ENCODE assay signal across 1 cellular context in the genomic region with DNA sequence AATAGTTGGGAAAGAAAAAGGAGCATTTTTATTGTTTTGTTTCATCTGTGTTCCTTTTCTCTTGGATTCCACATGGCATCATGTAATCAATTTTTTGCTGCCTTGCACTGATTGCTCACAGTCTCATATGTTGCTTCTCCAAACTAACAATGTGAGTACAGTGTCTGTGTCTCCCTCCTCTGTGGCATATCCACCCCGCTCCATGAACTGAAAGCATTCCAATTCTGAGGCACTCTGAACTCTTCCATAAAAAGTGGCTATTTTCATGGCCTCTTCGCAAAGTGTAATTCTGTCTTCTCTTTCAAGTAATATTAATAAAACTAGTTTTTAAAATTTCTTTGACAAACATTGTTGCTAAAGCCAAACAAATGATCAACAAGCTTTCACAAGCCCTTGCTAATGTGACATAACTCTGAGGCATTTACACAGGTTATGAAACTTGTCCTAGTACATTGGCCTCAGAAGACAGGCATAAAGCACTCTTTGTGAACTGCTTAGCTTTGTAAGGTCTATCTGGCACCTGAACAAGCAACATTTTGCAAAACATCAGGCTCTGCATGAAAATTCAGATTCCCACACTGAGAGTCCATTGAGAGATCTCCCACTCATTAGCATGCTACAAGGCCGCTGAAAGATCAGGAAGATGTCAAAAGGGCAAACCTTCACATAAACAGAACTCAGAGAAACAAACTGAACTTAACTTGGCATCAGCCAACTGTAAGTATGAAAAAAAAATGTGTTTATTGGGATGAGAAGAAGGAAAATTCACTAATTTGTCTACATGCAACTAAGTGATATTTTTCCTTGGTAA.
TF ChIP-seq lines count a peak whose summit lies in the region.

No MANE protein-coding gene starts in this region.

TF ChIP-seq in H1, 55 proteins besides CTCF, POLR2A, EP300 and RAD21:
- TF ChIP-seq FOSL1 (IDR thresholded peaks at IDR 0.05; ENCODE audit: insufficient read depth, low read depth, low read length): no peak
- TF ChIP-seq POLR2AphosphoS5 (IDR thresholded peaks at IDR 0.05; ENCODE audit: low read depth, low read length): no peak
- no peak for TF ChIP-seq MAFK (IDR thresholded peaks at IDR 0.05; ENCODE audit: low read depth, low read length)
- no peak for TF ChIP-seq CEBPB (IDR thresholded peaks at IDR 0.05; ENCODE audit: low read depth, low read length)
- TF ChIP-seq HDAC2 (IDR thresholded peaks at IDR 0.05; ENCODE audit: borderline replicate concordance in 1 of 2, low read depth in 2 of 2, low read length in 2 of 2): no peak
- no peak for TF ChIP-seq ASH2L (IDR thresholded peaks at IDR 0.05; ENCODE audit: low read length)
- no peak for TF ChIP-seq CHD1 (IDR thresholded peaks at IDR 0.05; ENCODE audit: low read depth, low read length)
- no peak for TF ChIP-seq BRCA1 (IDR thresholded peaks at IDR 0.05; ENCODE audit: low read depth, low read length)
- TF ChIP-seq CBX8 (IDR thresholded peaks at IDR 0.05; ENCODE audit: borderline replicate concordance, low read depth, low read length): no peak
- no peak for TF ChIP-seq GTF2F1 (IDR thresholded peaks at IDR 0.05; ENCODE audit: borderline replicate concordance, low read depth, low read length)
- TF ChIP-seq MAX (IDR thresholded peaks at IDR 0.05): no peak
- no peak for TF ChIP-seq E2F6 (IDR thresholded peaks at IDR 0.05)
